Comparison of ENCODE assay signal across 8 cellular contexts in genomic region chr12:105109465-105110212, GRCh38. TPM values are rescaled to one million over a fixed set of nuclear protein-coding genes. Genes with fewer than 3 reads are reported as not detected.
DNase-seq lines count a peak whose midpoint lies in the region; ATAC-seq and TF ChIP-seq lines count a peak whose summit lies in the region.

No MANE protein-coding gene starts in this region.

- H3K4me3 Mint-ChIP-seq in IgD-negative memory B cell = peak overlapping the region; percentile 94 to 99 (median 98)
- peak overlapping the region; percentile 94 for H3K4me3 Mint-ChIP-seq in chondrocyte (ENCODE audit: unreplicated experiment)
- H3K4me3 Mint-ChIP-seq in nephron progenitor cell = peak overlapping the region; percentile 96

- H3K4me1 Mint-ChIP-seq in IgD-negative memory B cell = peaks cover 27 to 39% (median 35%) of the 10 kb centered on the region in 3 donors
- peaks cover 58% of the 10 kb centered on the region for H3K4me1 Mint-ChIP-seq in chondrocyte (ENCODE audit: low read depth)
- H3K4me1 Mint-ChIP-seq in nephron progenitor cell = peaks cover 42% of the 10 kb centered on the region

- H3K9me3 Mint-ChIP-seq in IgD-negative memory B cell = no peaks in the 10 kb centered on the region
- peaks cover 13% of the 10 kb centered on the region for H3K9me3 Mint-ChIP-seq in chondrocyte (ENCODE audit: low read depth)
- peaks cover 9% of the 10 kb centered on the region for H3K9me3 Mint-ChIP-seq in nephron progenitor cell

- H3K27ac Mint-ChIP-seq in IgD-negative memory B cell = peak overlapping the region; percentile 98 to 99 (median 98)
- peak overlapping the region; percentile 95 for H3K27ac Mint-ChIP-seq in chondrocyte (ENCODE audit: unreplicated experiment)
- H3K27ac Mint-ChIP-seq in nephron progenitor cell = peak overlapping the region; percentile 17

- H3K27me3 Mint-ChIP-seq in IgD-negative memory B cell = peaks cover 10% of the 10 kb centered on the region
- H3K27me3 Mint-ChIP-seq in chondrocyte (ENCODE audit: low read depth) = no peaks in the 10 kb centered on the region
- H3K27me3 Mint-ChIP-seq in nephron progenitor cell (ENCODE audit: low read depth, poor library complexity) = peaks cover 6% of the 10 kb centered on the region

- peak overlapping the region; percentile 88 for H3K4me3 ChIP-seq in AG04450 (ENCODE audit: low read depth, low read length)

- CTCF ChIA-PET in AG04450 (lab: Charles Lee) = no interaction called here

- TF ChIP-seq CTCF in AG04450 (IDR thresholded peaks at IDR 0.05; ENCODE audit: low read depth, low read length) (no peak), chondrocyte (IDR thresholded peaks at IDR 0.05) (no peak), nephron progenitor cell (IDR thresholded peaks at IDR 0.05) (no peak)

- H3K9me3 ChIP-seq in AG04450 (ENCODE audit: control insufficient read depth, insufficient read depth, low read length) = no peaks in the 10 kb centered on the region; the same call in 1 of the 2 replicates

- POLR2A ChIA-PET in AG04450 (lab: Yijun Ruan, JAX) = interaction anchor here (3.0 kb wide), 1 partner anchor 26 kb away, joined by 28 read pairs; the partner anchor contains the start of gene ALDH1L2

- DNase-seq in AG04450 (ENCODE audit: low read depth, low spot score) (no peak), chondrocyte (ENCODE audit: low spot score) (no peak), nephron progenitor cell (peak; percentile 5), NCI-H2196 treated with DMSO at 0.1 percent for 48 hours (lab: John Stamatoyannopoulos, UW; ENCODE audit: unreplicated experiment) (no peak), NCI-H1694 (lab: John Stamatoyannopoulos, UW) (no peak)

- no peak overlapping the region for H3K27ac ChIP-seq in AG04450 (ENCODE audit: low read depth, low read length)

- peaks cover 11% of the 10 kb centered on the region for H3K36me3 Mint-ChIP-seq in IgD-negative memory B cell
- H3K36me3 Mint-ChIP-seq in chondrocyte (ENCODE audit: low read depth) = peaks cover 13% of the 10 kb centered on the region
- peaks cover 31% of the 10 kb centered on the region for H3K36me3 Mint-ChIP-seq in nephron progenitor cell (ENCODE audit: low read depth)

- ATAC-seq in GM19395 (IDR thresholded peaks at IDR 0.05; ENCODE audit: unreplicated experiment) = peak; percentile 51
- no peak for ATAC-seq in GM18519 (IDR thresholded peaks at IDR 0.05; ENCODE audit: low FRiP score, unreplicated experiment)

- no peaks in the 10 kb centered on the region for H3K27me3 ChIP-seq in AG04450 (ENCODE audit: control insufficient read depth, insufficient read depth, low read length)

RNA-seq across cellular contexts. Expression of gene WASHC4, which starts 2.1 kb away (rescaled TPM):
- 33.8 and 59.4 TPM in 2 replicates for polyA plus RNA-seq in AG04450 (2011; rRNA removed)
- polyA minus RNA-seq in AG04450 (2011; rRNA and poly(A)+ RNA removed) = 35.2 and 75.5 TPM in 2 replicates
- 91.1 TPM for polyA plus RNA-seq in IgD-negative memory B cell
- 55.8 to 57.7 TPM (median 56.0 TPM) in 3 replicates for total RNA-seq in chondrocyte

RNA-seq across cellular contexts. Expression of gene ALDH1L2, which starts 25.4 kb away (rescaled TPM):
- polyA plus RNA-seq in AG04450 (2011; rRNA removed) = 90.5 and 116 TPM in 2 replicates
- 66.2 and 86.0 TPM in 2 replicates for polyA minus RNA-seq in AG04450 (2011; rRNA and poly(A)+ RNA removed)
- 0.10 TPM for polyA plus RNA-seq in IgD-negative memory B cell
- total RNA-seq in chondrocyte = 87.2 to 158 TPM (median 153 TPM) in 3 replicates

Comparison
In these comparisons a context has a peak if more than half of its experiments do, and no peak if none do; other contexts are left out.
1. H3K27ac Mint-ChIP-seq: peak in every context shown above with its lines; median percentile 98 in IgD-negative memory B cell; 95 in chondrocyte; 17 in nephron progenitor cell.
2. RNA of gene ALDH1L2, which starts 25.4 kb away (polyA plus RNA-seq): 90.5 to 116 TPM in AG04450; 0.10 TPM in IgD-negative memory B cell (single experiment); every median in the first group is over 10 times any median in the second.
3. Peak in every context shown above with its lines, with median percentiles within 50 percentile points of each other: H3K4me3 Mint-ChIP-seq.